Comparison of ENCODE assay signal across 10 cellular contexts in genomic region chr3:10366681-10367101, GRCh38. TPM values are rescaled to one million over a fixed set of nuclear protein-coding genes. Genes with fewer than 3 reads are reported as not detected.
A peak's percentile ranks its signal among the peaks of the same experiment; 100 is the strongest.
DNase-seq lines count a peak whose midpoint lies in the region; ATAC-seq, FAIRE-seq and TF ChIP-seq lines count a peak whose summit lies in the region.
"Had no signal": no experiment of that assay in that cellular context is flagged by ENCODE, and none has a peak within 500 bp of the region (broad histone marks: within the 10 kb centered on the region; RNA-seq: fewer than 3 reads in every experiment).

No MANE protein-coding gene starts in this region.

- TF ChIP-seq POLR2A in breast epithelium (IDR thresholded peaks at IDR 0.05) = no peak

- ATAC-seq in activated T-cell treated with anti-CD3 and anti-CD28 coated beads, Interleukin-2, amount 50 U/mL, for 4 hours = peak; percentile 76 to 78
- ATAC-seq in GM18868 (IDR thresholded peaks at IDR 0.05; ENCODE audit: unreplicated experiment) (no peak), left lobe of liver (no peak)

- POLR2A ChIA-PET in MCF 10A (lab: Yijun Ruan, JAX) = interaction anchor here (0.6 kb wide), 1 partner anchor 476 kb away, joined by 3 read pairs; no protein-coding TSS in a partner anchor

- no peaks in the 10 kb centered on the region for H3K36me3 Mint-ChIP-seq in MCF 10A (ENCODE audit: insufficient read depth, unreplicated experiment)
- H3K36me3 Mint-ChIP-seq in activated T-cell treated with anti-CD3 and anti-CD28 coated beads, Interleukin-2, amount 50 U/mL, for 4 hours (ENCODE audit: insufficient read depth) = no peaks in the 10 kb centered on the region

- no peak overlapping the region for H3K4me3 Mint-ChIP-seq in MCF 10A (ENCODE audit: unreplicated experiment)
- no peak overlapping the region for H3K4me3 Mint-ChIP-seq in activated T-cell treated with anti-CD3 and anti-CD28 coated beads, Interleukin-2, amount 50 U/mL, for 4 hours
- H3K4me3 Mint-ChIP-seq: IgD-negative memory B cell had no signal

- CTCF ChIA-PET in MCF 10A (lab: Yijun Ruan, JAX) = interaction anchor here (0.6 to 4.1 kb wide), 5 partner anchors 22 to 645 kb away, joined by 3 to 15 read pairs (median 3); no protein-coding TSS in a partner anchor

- no peak overlapping the region for H3K27ac ChIP-seq in breast epithelium
- H3K27ac ChIP-seq: cardiac muscle cell had no signal

- no peak overlapping the region for H3K4me3 ChIP-seq in breast epithelium
- H3K4me3 ChIP-seq: cardiac muscle cell had no signal

- peak overlapping the region; percentile 44 for H3K27ac Mint-ChIP-seq in MCF 10A (ENCODE audit: low read depth, unreplicated experiment)
- H3K27ac Mint-ChIP-seq: IgD-negative memory B cell had no signal

- H3K4me1 Mint-ChIP-seq in MCF 10A (ENCODE audit: insufficient read depth, unreplicated experiment) = peaks cover 12% of the 10 kb centered on the region
- peaks cover 35% of the 10 kb centered on the region for H3K4me1 Mint-ChIP-seq in activated T-cell treated with anti-CD3 and anti-CD28 coated beads, Interleukin-2, amount 50 U/mL, for 4 hours (ENCODE audit: low read depth)

- peaks cover 8% of the 10 kb centered on the region for H3K27me3 Mint-ChIP-seq in MCF 10A (ENCODE audit: insufficient read depth, unreplicated experiment)
- H3K27me3 Mint-ChIP-seq in activated T-cell treated with anti-CD3 and anti-CD28 coated beads, Interleukin-2, amount 50 U/mL, for 4 hours (ENCODE audit: low read depth) = peaks cover 8% of the 10 kb centered on the region

- H3K4me1 ChIP-seq in breast epithelium = no peaks in the 10 kb centered on the region

- intact Hi-C loops in MCF 10A (cut with micrococcal nuclease) (no loop called here), breast epithelium (cut with DNase I; ENCODE audit: low total_unique reads) (no loop called here)

- peaks cover 0 to 19% of the 10 kb centered on the region in 2 donors for H3K9me3 ChIP-seq in breast epithelium

- H3K9me3 Mint-ChIP-seq in MCF 10A (ENCODE audit: unreplicated experiment) = peaks cover 7% of the 10 kb centered on the region
- peaks cover 4% of the 10 kb centered on the region for H3K9me3 Mint-ChIP-seq in activated T-cell treated with anti-CD3 and anti-CD28 coated beads, Interleukin-2, amount 50 U/mL, for 4 hours

- H3K36me3 ChIP-seq in breast epithelium = no peaks in the 10 kb centered on the region
- H3K36me3 ChIP-seq: cardiac muscle cell had no signal

- peak; percentile 61 for FAIRE-seq in urothelium cell line (lab: Jason Lieb, UNC)

- TF ChIP-seq CTCF in MCF 10A (IDR thresholded peaks at IDR 0.05; ENCODE audit: unreplicated experiment) = no peak
- no peak for TF ChIP-seq CTCF in breast epithelium (IDR thresholded peaks at IDR 0.05)

- BruUV-seq in MCF 10A (replicated peaks; lab: Mats Ljungman, UMichigan) = no TSS peak

- H3K27me3 ChIP-seq in breast epithelium = no peaks in the 10 kb centered on the region
- H3K27me3 ChIP-seq: cardiac muscle cell had no signal

- peak; percentile 88 for DNase-seq in MCF 10A (ENCODE audit: unreplicated experiment)
- no peak for DNase-seq in breast epithelium (ENCODE audit: low spot score in 2 of 2)
- no peak for DNase-seq in activated T-cell treated with anti-CD3 and anti-CD28 coated beads, Interleukin-2, amount 50 U/mL, for 4 hours
- peak; percentile 57 for DNase-seq in iPS-NIHi7 (ENCODE audit: extremely low spot score)
- peak; percentile 94 for DNase-seq in urothelium cell line (ENCODE audit: low spot score)
- no peak for DNase-seq in left lobe of liver (ENCODE audit: low spot score)
- no peak for DNase-seq in NCI-H69 (lab: John Stamatoyannopoulos, UW)

RNA-seq across cellular contexts. Expression of gene SEC13, which starts 45.8 kb away (rescaled TPM):
- total RNA-seq in MCF 10A (2022) = 141 and 156 TPM in 2 replicates
- 100 to 1,000 TPM in 1 of 3 donors, 10 to 100 TPM in 2; 80.2 to 111 (median 87.7) TPM for total RNA-seq in breast epithelium
- total RNA-seq in activated T-cell treated with anti-CD3 and anti-CD28 coated beads, Interleukin-2, amount 50 U/mL, for 4 hours = 100 to 1,000 TPM; 143 to 154 (median 153) TPM
- 67.9 TPM for total RNA-seq in left lobe of liver

Comparison
In these comparisons a context has a peak if more than half of its experiments do, and no peak if none do; other contexts are left out.
1. DNase-seq: peak in MCF 10A (single experiment), iPS-NIHi7 (single experiment) and urothelium cell line (single experiment); none in breast epithelium (0 of 2), activated T-cell treated with anti-CD3 and anti-CD28 coated beads, Interleukin-2, amount 50 U/mL, for 4 hours (single experiment), left lobe of liver (single experiment) and NCI-H69 (single experiment).
2. ATAC-seq: peak in activated T-cell treated with anti-CD3 and anti-CD28 coated beads, Interleukin-2, amount 50 U/mL, for 4 hours (2 of 2); none in GM18868 (single experiment) and left lobe of liver (single experiment).